Comparison of ENCODE assay signal across 18 cellular contexts in the genomic region with DNA sequence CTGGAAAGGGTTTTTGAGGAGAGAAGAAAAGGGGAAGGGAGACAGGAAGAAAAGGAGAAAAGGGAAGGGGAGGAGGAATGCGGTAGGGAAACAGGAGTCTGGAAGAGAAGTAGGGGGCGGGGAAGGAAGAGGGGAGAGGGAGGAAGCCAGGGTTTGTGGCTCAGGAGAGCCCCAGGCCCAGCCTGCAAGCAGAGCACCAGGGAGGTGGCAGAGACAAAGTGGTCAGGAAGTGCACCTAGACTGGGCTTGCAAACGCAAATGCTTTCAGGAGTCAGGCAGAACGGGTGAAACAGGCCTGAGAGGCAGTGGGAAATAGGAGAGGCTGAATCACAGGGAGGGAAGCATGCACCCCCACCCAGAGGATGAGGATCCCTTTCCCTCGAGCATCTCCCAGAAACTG.
DNase-seq lines count a peak whose midpoint lies in the region; ATAC-seq and TF ChIP-seq lines count a peak whose summit lies in the region.
"Had no signal": no experiment of that assay in that cellular context is flagged by ENCODE, and none has a peak within 500 bp of the region (broad histone marks: within the 10 kb centered on the region; RNA-seq: fewer than 3 reads in every experiment).

No MANE protein-coding gene starts in this region.

- H3K4me3 Mint-ChIP-seq in chondrocyte (ENCODE audit: unreplicated experiment): no peak overlapping the region
- H3K4me3 Mint-ChIP-seq: activated naive CD4-positive, alpha-beta T cell treated with anti-CD3 and anti-CD28 coated beads, Interleukin-2, amount 50 U/mL, for 24 hours had no signal

- no peak overlapping the region for H3K27ac Mint-ChIP-seq in chondrocyte (ENCODE audit: unreplicated experiment)
- H3K27ac Mint-ChIP-seq: activated naive CD4-positive, alpha-beta T cell treated with anti-CD3 and anti-CD28 coated beads, Interleukin-2, amount 50 U/mL, for 24 hours had no signal

- H3K9me3 Mint-ChIP-seq in chondrocyte (ENCODE audit: low read depth): peaks cover 2% of the 10 kb centered on the region
- H3K9me3 Mint-ChIP-seq: activated naive CD4-positive, alpha-beta T cell treated with anti-CD3 and anti-CD28 coated beads, Interleukin-2, amount 50 U/mL, for 24 hours had no signal

- no peaks in the 10 kb centered on the region for H3K27me3 ChIP-seq in adipocyte (replicated peaks; ENCODE audit: control insufficient read depth, insufficient read depth, low read length)
- no peaks in the 10 kb centered on the region for H3K27me3 ChIP-seq in parathyroid adenoma (ENCODE audit: control insufficient read depth, insufficient read depth, low read length)
- H3K27me3 ChIP-seq: gastrocnemius medialis had no signal

- CTCF ChIA-PET in HEK293 (lab: Yijun Ruan, JAX): no interaction called here

- H3K4me3 ChIP-seq in HEK293 (ENCODE audit: low read depth, low read length): no peak overlapping the region
- H3K4me3 ChIP-seq in adipocyte (ENCODE audit: low read length): peak overlapping the region; percentile 54
- H3K4me3 ChIP-seq in parathyroid adenoma (ENCODE audit: low read depth, low read length): no peak overlapping the region
- H3K4me3 ChIP-seq: gastrocnemius medialis, prostate gland had no signal

- H3K36me3 Mint-ChIP-seq in chondrocyte (ENCODE audit: low read depth): no peaks in the 10 kb centered on the region

- H3K27ac ChIP-seq in HEK293 (ENCODE audit: extremely low read depth, low read depth, low read length) (no peak overlapping the region), parathyroid adenoma (no peak overlapping the region), caudate nucleus (ENCODE audit: low read depth, low read length) (no peak overlapping the region)
- H3K27ac ChIP-seq: gastrocnemius medialis, prostate gland had no signal

- H3K9me3 ChIP-seq in HEK293 (ENCODE audit: control insufficient read depth, insufficient read depth, low read depth, low read length): no peaks in the 10 kb centered on the region
- no peaks in the 10 kb centered on the region for H3K9me3 ChIP-seq in adipocyte (ENCODE audit: control insufficient read depth, low read length)
- no peaks in the 10 kb centered on the region for H3K9me3 ChIP-seq in parathyroid adenoma (ENCODE audit: control insufficient read depth, low read length)
- H3K9me3 ChIP-seq: gastrocnemius medialis, prostate gland had no signal

- DNase-seq in adipocyte (ENCODE audit: low read depth): no peak
- DNase-seq in iPS DF 19.7 (ENCODE audit: low read depth, low spot score): peak; percentile 63
- DNase-seq in chondrocyte (ENCODE audit: low spot score): no peak
- DNase-seq in caudate nucleus (lab: John Stamatoyannopoulos, UW): no peak
- DNase-seq in NCI-H1930 (lab: John Stamatoyannopoulos, UW): no peak
- DNase-seq: activated T-cell treated with anti-CD3 and anti-CD28 coated beads, Interleukin-2, amount 50 U/mL, for 1 hour; COR-L47; effector memory CD4-positive, alpha-beta T cell; gastrocnemius medialis; GF-D8; Kasumi-1; NCI-H1417 treated with DMSO at 0.1 percent for 48 hours; NCI-H345 had no signal

- no peaks in the 10 kb centered on the region for H3K36me3 ChIP-seq in HEK293 (ENCODE audit: control insufficient read depth in 2 of 2, insufficient read depth in 1 of 2, low read length in 2 of 2)
- no peaks in the 10 kb centered on the region for H3K36me3 ChIP-seq in adipocyte (ENCODE audit: control insufficient read depth, insufficient read depth, low read length, severe bottlenecking)
- H3K36me3 ChIP-seq in parathyroid adenoma (ENCODE audit: control insufficient read depth, insufficient read depth, low read length): no peaks in the 10 kb centered on the region
- H3K36me3 ChIP-seq: gastrocnemius medialis, prostate gland had no signal

- H3K4me1 ChIP-seq in HEK293 (ENCODE audit: control insufficient read depth, insufficient read depth, low read length) (no peaks in the 10 kb centered on the region), adipocyte (ENCODE audit: control insufficient read depth, insufficient read depth, low read length) (peaks cover 42% of the 10 kb centered on the region), parathyroid adenoma (no peaks in the 10 kb centered on the region)
- H3K4me1 ChIP-seq: gastrocnemius medialis, prostate gland had no signal

- H3K27me3 Mint-ChIP-seq in chondrocyte (ENCODE audit: low read depth): no peaks in the 10 kb centered on the region

- POLR2A ChIA-PET in HEK293 (lab: Yijun Ruan, JAX): no interaction called here

- TF ChIP-seq CTCF in HEK293 (tag by site-specific recombination; IDR thresholded peaks at IDR 0.05): no peak
- no peak for TF ChIP-seq CTCF in parathyroid adenoma (IDR thresholded peaks at IDR 0.05)
- TF ChIP-seq CTCF in chondrocyte (IDR thresholded peaks at IDR 0.05): no peak

- peaks cover 7% of the 10 kb centered on the region for H3K4me1 Mint-ChIP-seq in chondrocyte (ENCODE audit: low read depth)
- H3K4me1 Mint-ChIP-seq: activated naive CD4-positive, alpha-beta T cell treated with anti-CD3 and anti-CD28 coated beads, Interleukin-2, amount 50 U/mL, for 24 hours had no signal

- ATAC-seq in HG03025 (IDR thresholded peaks at IDR 0.05; ENCODE audit: low FRiP score, unreplicated experiment): no peak
- ATAC-seq: gastrocnemius medialis had no signal

- no peaks in the 10 kb centered on the region for H3K79me2 ChIP-seq in parathyroid adenoma

- peak overlapping the region; percentile 62 for H3K9ac ChIP-seq in adipocyte (ENCODE audit: low read length)
- no peak overlapping the region for H3K9ac ChIP-seq in parathyroid adenoma

- peak overlapping the region; percentile 15 for H2AFZ ChIP-seq in parathyroid adenoma

- no peak overlapping the region for H3K4me2 ChIP-seq in parathyroid adenoma (ENCODE audit: low read length)

TF ChIP-seq in HEK293, 187 proteins besides CTCF, POLR2A, EP300 and RAD21:
- TF ChIP-seq ZNF132 (tag by site-specific recombination; IDR thresholded peaks at IDR 0.05; ENCODE audit: borderline replicate concordance): no peak
- peak; percentile 19; the same call in 1 of the 2 replicates for TF ChIP-seq PRDM1 (tag by site-specific recombination; IDR thresholded peaks at IDR 0.05)
